In genomic region chr4:1198070-1198844, GRCh38 we compare ENCODE assay signal across 15 cellular contexts. TPM values are rescaled to one million over a fixed set of nuclear protein-coding genes. Genes with fewer than 3 reads are reported as not detected.
DNase-seq lines count a peak whose midpoint lies in the region; ATAC-seq and TF ChIP-seq lines count a peak whose summit lies in the region.
"Had no signal": no experiment of that assay in that cellular context is flagged by ENCODE, and none has a peak within 500 bp of the region (broad histone marks: within the 10 kb centered on the region; RNA-seq: fewer than 3 reads in every experiment).

No MANE protein-coding gene starts in this region.

- 86 to 90% methylated on average over 24 of the region's 24 CpGs for WGBS in testis, 2 donors

- no peak overlapping the region for H3K4me3 ChIP-seq in testis
- H3K4me3 ChIP-seq: upper lobe of right lung had no signal

- H3K4me3 Mint-ChIP-seq in activated CD4-positive, alpha-beta T cell treated with anti-CD3 and anti-CD28 coated beads, Interleukin-2, amount 10 ng/mL, durations not matched to agents 24 days and 14 days, result peak overlapping the region; percentile 20
- H3K4me3 Mint-ChIP-seq in T-helper 17 cell, result peak overlapping the region; percentile 60

- H3K27ac ChIP-seq in testis, result no peak overlapping the region
- H3K27ac ChIP-seq: foreskin keratinocyte, upper lobe of right lung had no signal

- peaks cover 29% of the 10 kb centered on the region for H3K36me3 Mint-ChIP-seq in activated CD4-positive, alpha-beta T cell treated with anti-CD3 and anti-CD28 coated beads, Interleukin-2, amount 10 ng/mL, durations not matched to agents 24 days and 14 days (ENCODE audit: low read depth)
- H3K36me3 Mint-ChIP-seq in T-helper 17 cell (ENCODE audit: low read depth), result no peaks in the 10 kb centered on the region

- no peaks in the 10 kb centered on the region for H3K9me3 ChIP-seq in T-helper 17 cell (ENCODE audit: control insufficient read depth, low read length, poor library complexity, severe bottlenecking)
- no peaks in the 10 kb centered on the region for H3K9me3 ChIP-seq in testis
- H3K9me3 ChIP-seq: upper lobe of right lung had no signal

- H3K27ac Mint-ChIP-seq in activated CD4-positive, alpha-beta T cell treated with anti-CD3 and anti-CD28 coated beads, Interleukin-2, amount 10 ng/mL, durations not matched to agents 24 days and 14 days, result peak overlapping the region; percentile 30
- H3K27ac Mint-ChIP-seq in T-helper 17 cell, result peak overlapping the region; percentile 37

- no peaks in the 10 kb centered on the region for H3K36me3 ChIP-seq in testis (ENCODE audit: low read depth, missing control alignments)
- H3K36me3 ChIP-seq: upper lobe of right lung had no signal

- no peak for DNase-seq in activated CD4-positive, alpha-beta T cell treated with anti-CD3 and anti-CD28 coated beads, Interleukin-2, amount 10 ng/mL, durations not matched to agents 24 days and 14 days
- no peak for DNase-seq in activated CD4-positive, alpha-beta T cell treated with anti-CD3 and anti-CD28 coated beads, Interleukin-2, amount 50 U/mL, for 4 hours
- DNase-seq in T-helper 17 cell (no peak), kidney tubule cell (ENCODE audit: low spot score) (peak; percentile 65), testis (peak; percentile 11), DMS79 (lab: John Stamatoyannopoulos, UW) (no peak)
- DNase-seq in stimulated activated CD4-positive, alpha-beta T cell treated with anti-CD3 and anti-CD28 coated beads, Interleukin-12 subunit alpha, Interleukin-12 subunit beta, amount 100 ng/mL, for 4 hours, result no peak
- DNase-seq: activated T-cell treated with anti-CD3 and anti-CD28 coated beads, Interleukin-2, amount 50 U/mL, for 1 hour; amygdala; foreskin keratinocyte; NCI-H1105 treated with DMSO at 0.1 percent for 48 hours; NCI-H510A; RPMI8226; upper lobe of right lung had no signal

- no peak for TF ChIP-seq POLR2A in testis (IDR thresholded peaks at IDR 0.05)

- peaks cover 27% of the 10 kb centered on the region for H3K4me1 Mint-ChIP-seq in activated CD4-positive, alpha-beta T cell treated with anti-CD3 and anti-CD28 coated beads, Interleukin-2, amount 10 ng/mL, durations not matched to agents 24 days and 14 days
- H3K4me1 Mint-ChIP-seq in T-helper 17 cell, result peaks cover 18% of the 10 kb centered on the region

- no peaks in the 10 kb centered on the region for H3K27me3 Mint-ChIP-seq in activated CD4-positive, alpha-beta T cell treated with anti-CD3 and anti-CD28 coated beads, Interleukin-2, amount 10 ng/mL, durations not matched to agents 24 days and 14 days
- no peaks in the 10 kb centered on the region for H3K27me3 Mint-ChIP-seq in T-helper 17 cell

- no peak for ATAC-seq in T-helper 17 cell
- no peak for ATAC-seq in GM21619 (IDR thresholded peaks at IDR 0.05; ENCODE audit: unreplicated experiment)
- ATAC-seq: foreskin keratinocyte, upper lobe of right lung had no signal

- TF ChIP-seq CTCF in testis (IDR thresholded peaks at IDR 0.05), result no peak

- H3K4me1 ChIP-seq in testis, result peaks cover 9% of the 10 kb centered on the region
- H3K4me1 ChIP-seq: foreskin keratinocyte had no signal

- H3K9me3 Mint-ChIP-seq in activated CD4-positive, alpha-beta T cell treated with anti-CD3 and anti-CD28 coated beads, Interleukin-2, amount 10 ng/mL, durations not matched to agents 24 days and 14 days, result no peaks in the 10 kb centered on the region

- intact Hi-C loops in activated CD4-positive, alpha-beta T cell treated with anti-CD3 and anti-CD28 coated beads, Interleukin-2, amount 10 ng/mL, durations not matched to agents 24 days and 14 days (cut with micrococcal nuclease), result no loop called here
- intact Hi-C loops in testis (cut with DNase I; ENCODE audit: low total_unique reads), result no loop called here

- H3K27me3 ChIP-seq in testis, result no peaks in the 10 kb centered on the region
- H3K27me3 ChIP-seq: upper lobe of right lung had no signal

RNA-seq across cellular contexts. Expression of gene SPON2, which starts 25.9 kb away (rescaled TPM):
- 20.7 and 21.6 TPM in 2 replicates for total RNA-seq in activated CD4-positive, alpha-beta T cell treated with anti-CD3 and anti-CD28 coated beads, Interleukin-2, amount 10 ng/mL, durations not matched to agents 24 days and 14 days
- 1 to 10 TPM; 5.2 to 7.4 TPM for total RNA-seq in T-helper 17 cell
- 1 to 10 TPM; 5.6 to 7.1 TPM for total RNA-seq in testis
- polyA plus RNA-seq in testis (ENCODE audit: insufficient read depth, low read depth, low replicate concordance), result 21.4 TPM

RNA-seq across cellular contexts. Expression of gene CTBP1, which starts 50.7 kb away (rescaled TPM):
- total RNA-seq in activated CD4-positive, alpha-beta T cell treated with anti-CD3 and anti-CD28 coated beads, Interleukin-2, amount 10 ng/mL, durations not matched to agents 24 days and 14 days, result 190 and 200 TPM in 2 replicates
- 100 to 1,000 TPM; 164 to 184 TPM for total RNA-seq in T-helper 17 cell
- total RNA-seq in testis, result 100 to 1,000 TPM; 240 to 245 TPM
- polyA plus RNA-seq in testis (ENCODE audit: insufficient read depth, low read depth, low replicate concordance), result 72.6 TPM

Comparison
In these comparisons a context has a peak if more than half of its experiments do, and no peak if none do; other contexts are left out.
1. DNase-seq: peak in kidney tubule cell (single experiment) and testis (single experiment); none in activated CD4-positive, alpha-beta T cell treated with anti-CD3 and anti-CD28 coated beads, Interleukin-2, amount 10 ng/mL, durations not matched to agents 24 days and 14 days (single experiment), activated CD4-positive, alpha-beta T cell treated with anti-CD3 and anti-CD28 coated beads, Interleukin-2, amount 50 U/mL, for 4 hours (0 of 2), T-helper 17 cell (0 of 3), DMS79 (single experiment) and stimulated activated CD4-positive, alpha-beta T cell treated with anti-CD3 and anti-CD28 coated beads, Interleukin-12 subunit alpha, Interleukin-12 subunit beta, amount 100 ng/mL, for 4 hours (single experiment).